In the genomic region with DNA sequence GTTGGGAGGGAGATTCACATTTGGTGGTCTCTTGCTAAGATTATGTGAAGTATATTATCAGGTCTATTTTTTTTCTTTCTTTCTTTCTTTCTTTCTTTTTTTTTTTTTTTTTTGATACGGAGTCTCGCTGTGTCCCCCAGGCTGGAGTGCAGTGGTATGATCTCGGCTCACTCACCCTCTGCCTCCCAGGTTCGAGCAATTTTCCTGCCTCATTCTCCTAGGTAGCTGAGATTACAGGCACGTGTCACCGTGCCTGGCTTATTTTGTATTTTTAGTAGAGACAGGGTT, we compare ENCODE assay signal across 17 cellular contexts.
"Had no signal": no experiment of that assay in that cellular context is flagged by ENCODE, and none has a peak within 500 bp of the region (broad histone marks: within the 10 kb centered on the region; RNA-seq: fewer than 3 reads in every experiment).

No MANE protein-coding gene starts in this region.

- ATAC-seq: activated CD8-positive, alpha-beta T cell treated with anti-CD3 and anti-CD28 coated beads, Interleukin-2, amount 10 ng/mL, durations not matched to agents 7 days and 5 days; gastrocnemius medialis had no signal

- H3K4me3 Mint-ChIP-seq: activated CD4-positive, alpha-beta T cell treated with anti-CD3 and anti-CD28 coated beads, Interleukin-2, amount 10 ng/mL, durations not matched to agents 7 days and 5 days; activated CD8-positive, alpha-beta T cell treated with anti-CD3 and anti-CD28 coated beads, Interleukin-2, amount 10 ng/mL, durations not matched to agents 7 days and 5 days had no signal

- H3K4me1 ChIP-seq: ascending aorta, right lobe of liver, tibial artery had no signal

- DNase-seq: activated CD4-positive, alpha-beta T cell treated with anti-CD3 and anti-CD28 coated beads, Interleukin-2, amount 10 ng/mL, durations not matched to agents 7 days and 5 days; activated CD4-positive, CD25-positive, alpha-beta regulatory T cell; activated CD8-positive, alpha-beta T cell treated with anti-CD3 and anti-CD28 coated beads, Interleukin-2, amount 10 ng/mL, durations not matched to agents 7 days and 5 days; cortex of kidney; effector CD4-positive, alpha-beta T cell; gastrocnemius medialis; kidney; midbrain; ovary; right lobe of liver; small intestine; stimulated activated CD4-positive, alpha-beta T cell treated with anti-CD3 and anti-CD28 coated beads, Interleukin-15, amount 100 ng/mL, for 24 hours; stimulated activated CD4-positive, alpha-beta T cell treated with anti-CD3 and anti-CD28 coated beads, Interleukin-2, amount 100 ng/mL, for 48 hours; uterus had no signal

- H3K4me3 ChIP-seq: ascending aorta, gastrocnemius medialis, ovary, right lobe of liver, SK-N-MC, tibial artery, uterus had no signal

- H3K9me3 ChIP-seq: ascending aorta, gastrocnemius medialis, ovary, right lobe of liver, tibial artery, uterus had no signal

- FAIRE-seq: kidney, small intestine had no signal

- H3K36me3 ChIP-seq: ascending aorta, gastrocnemius medialis, ovary, right lobe of liver, tibial artery, uterus had no signal

- H3K27me3 ChIP-seq: ascending aorta, gastrocnemius medialis, ovary, right lobe of liver, tibial artery, uterus had no signal

- H3K27me3 Mint-ChIP-seq: activated CD4-positive, alpha-beta T cell treated with anti-CD3 and anti-CD28 coated beads, Interleukin-2, amount 10 ng/mL, durations not matched to agents 7 days and 5 days had no signal

- H3K27ac ChIP-seq: ascending aorta, gastrocnemius medialis, ovary, right lobe of liver, SK-N-MC, tibial artery, uterus had no signal

- H3K27ac Mint-ChIP-seq: activated CD4-positive, alpha-beta T cell treated with anti-CD3 and anti-CD28 coated beads, Interleukin-2, amount 10 ng/mL, durations not matched to agents 7 days and 5 days; activated CD8-positive, alpha-beta T cell treated with anti-CD3 and anti-CD28 coated beads, Interleukin-2, amount 10 ng/mL, durations not matched to agents 7 days and 5 days had no signal
